8 cellular contexts compared by ENCODE assay signal in the genomic region with DNA sequence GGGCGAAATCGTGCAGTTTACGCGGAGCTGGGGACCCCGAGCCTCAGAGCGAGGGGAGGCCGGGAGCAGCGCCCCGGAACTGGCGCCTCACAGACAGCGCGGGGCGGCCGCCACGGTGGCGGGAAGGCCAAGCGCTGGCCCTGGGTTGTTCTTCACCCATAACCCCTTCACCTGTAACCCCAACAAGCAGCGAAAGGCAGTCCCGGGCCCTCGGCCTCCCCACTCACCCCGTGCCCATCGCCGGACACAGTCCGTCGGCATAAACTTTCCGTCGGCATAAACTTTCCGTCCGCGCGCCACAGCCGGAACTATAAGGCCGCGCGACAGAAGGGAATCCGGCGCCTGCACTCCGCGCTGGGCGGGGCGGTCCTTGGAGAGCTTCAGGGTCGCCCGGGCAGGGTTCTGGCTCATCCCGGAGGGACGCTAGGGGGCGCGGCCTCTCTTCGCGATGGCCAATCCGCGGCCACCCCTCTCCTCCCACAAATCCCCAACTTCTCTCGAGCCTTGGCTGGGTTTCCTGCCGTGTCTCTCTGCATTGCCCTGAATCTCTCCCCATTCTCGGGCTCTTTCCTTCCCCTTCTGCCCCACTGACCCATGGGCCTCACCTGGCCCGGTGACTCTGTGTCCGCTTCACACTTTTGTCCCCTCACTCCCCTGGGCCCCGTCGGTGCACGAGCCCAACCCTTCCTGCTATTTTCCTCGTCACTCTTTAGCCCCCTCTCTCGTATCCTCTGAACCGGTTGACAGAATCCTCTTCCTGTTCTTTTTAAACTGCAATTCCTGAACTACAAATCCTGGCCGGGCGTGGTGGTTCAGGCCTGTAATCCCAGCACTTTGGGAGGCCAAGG. TPM values are rescaled to one million over a fixed set of nuclear protein-coding genes. Genes with fewer than 3 reads are reported as not detected.
A peak's percentile ranks its signal among the peaks of the same experiment; 100 is the strongest.
DNase-seq lines count a peak whose midpoint lies in the region; ATAC-seq, FAIRE-seq and TF ChIP-seq lines count a peak whose summit lies in the region.

INTS14 (minus strand) TSS at position 261 of the 848 bp plus-strand sequence. CDS start 3,751 bp downstream, outside the sequence.

- peak within 1 kb of the TSS; percentile 86 for H3K4me3 ChIP-seq in OCI-LY1 (ENCODE audit: low read depth, low read length, poor library complexity, severe bottlenecking)

- peak within 1 kb of the TSS; percentile 93 for H3K4me3 Mint-ChIP-seq in mesothelial cell of epicardium

- H3K27ac ChIP-seq in OCI-LY1 (ENCODE audit: low read depth, low read length, poor library complexity, severe bottlenecking) = peak within 1 kb of the TSS; percentile 57

- no peaks in the 10 kb centered on the region for H4K20me1 ChIP-seq in OCI-LY1 (ENCODE audit: insufficient read depth, low read length)

- peak within 1 kb of the TSS; percentile 89 for H3K9ac ChIP-seq in OCI-LY1 (ENCODE audit: low read length)

- DNase-seq in DMS 273 treated with DMSO at 0.1 percent for 48 hours (lab: John Stamatoyannopoulos, UW) (peak; percentile 87), HuH-7 (ENCODE audit: low spot score) (peak; percentile 97), mesothelial cell of epicardium (ENCODE audit: low spot score in 2 of 2, unreplicated experiment in 2 of 2) (peak; percentile 95 to 98)
- peak; percentile 94 for DNase-seq in activated CD8-positive, alpha-beta memory T cell treated with anti-CD3 and anti-CD28 coated beads, Interleukin-2, amount 50 U/mL, for 4 hours
- DNase-seq in stimulated activated CD8-positive, alpha-beta memory T cell treated with anti-CD3 and anti-CD28 coated beads, Interleukin-15, amount 100 ng/mL, for 48 hours (ENCODE audit: low read depth in 2 of 2) = peak; percentile 95

- peak within 1 kb of the TSS; percentile 98 for H3K27ac Mint-ChIP-seq in mesothelial cell of epicardium

- ATAC-seq in GM21515 (IDR thresholded peaks at IDR 0.05; ENCODE audit: unreplicated experiment) = peak; percentile 86

- no peaks in the 10 kb centered on the region for H3K9me3 Mint-ChIP-seq in mesothelial cell of epicardium

- no peaks in the 10 kb centered on the region for H3K9me2 ChIP-seq in OCI-LY1 (ENCODE audit: low read depth, low read length)

- H3K4me1 ChIP-seq in OCI-LY1 (ENCODE audit: insufficient read depth, low read length, severe bottlenecking) = peaks cover 43% of the 10 kb centered on the region

- H3K4me1 Mint-ChIP-seq in mesothelial cell of epicardium = peaks cover 23% of the 10 kb centered on the region

- no peaks in the 10 kb centered on the region for H3K27me3 ChIP-seq in OCI-LY1 (ENCODE audit: insufficient read depth, low read length)

- peaks cover 8% of the 10 kb centered on the region; the same call in 1 of the 2 replicates for H3K36me3 ChIP-seq in OCI-LY1 (ENCODE audit: insufficient read depth, low read length)

- H3F3A ChIP-seq in OCI-LY1 (ENCODE audit: insufficient read depth, low read length) = no peaks in the 10 kb centered on the region

- peak; percentile 76 for TF ChIP-seq CTCF in OCI-LY1 (IDR thresholded peaks at IDR 0.05; ENCODE audit: low read length)
- peak; percentile 77 for TF ChIP-seq CTCF in mesothelial cell of epicardium (IDR thresholded peaks at IDR 0.05; ENCODE audit: unreplicated experiment)

- no peaks in the 10 kb centered on the region for H3K9me3 ChIP-seq in OCI-LY1 (ENCODE audit: low read length)

- peak within 1 kb of the TSS; percentile 92 for H3K4me2 ChIP-seq in OCI-LY1 (ENCODE audit: low read length)

- H2AFZ ChIP-seq in OCI-LY1 (ENCODE audit: low read length) = peak within 1 kb of the TSS; percentile 86

- H3K36me3 Mint-ChIP-seq in mesothelial cell of epicardium = peaks cover 3% of the 10 kb centered on the region

- H3K79me2 ChIP-seq in OCI-LY1 (ENCODE audit: insufficient read depth, low read length) = peaks cover 11% of the 10 kb centered on the region; the same call in 1 of the 2 replicates

- FAIRE-seq in endometrium (lab: Jason Lieb, UNC) = peak; percentile 93

- H3K27me3 Mint-ChIP-seq in mesothelial cell of epicardium (ENCODE audit: low read depth) = no peaks in the 10 kb centered on the region

RNA-seq across cellular contexts. Expression of gene INTS14, which starts in this region (rescaled TPM):
- 49.0 to 50.8 TPM (median 49.0 TPM) in 3 replicates for total RNA-seq in mesothelial cell of epicardium

Comparison
In these comparisons a context has a peak if more than half of its experiments do, and no peak if none do; other contexts are left out.
1. Peak in every context shown above with its lines: DNase-seq, ATAC-seq, H3K4me3 ChIP-seq and H3K27ac ChIP-seq.